Comparison of ENCODE assay signal across 8 cellular contexts in genomic region chr14:105351920-105352871, GRCh38. TPM values are rescaled to one million over a fixed set of nuclear protein-coding genes. Genes with fewer than 3 reads are reported as not detected.
DNase-seq lines count a peak whose midpoint lies in the region; ATAC-seq and TF ChIP-seq lines count a peak whose summit lies in the region.

No MANE protein-coding gene starts in this region.

- H3K4me3 ChIP-seq in AG10803 (ENCODE audit: low read length) = no peak overlapping the region
- no peak overlapping the region for H3K4me3 ChIP-seq in testis

- WGBS in testis, 2 donors = 68 to 77% methylated on average over 17 to 26 of the region's 27 CpGs

- TF ChIP-seq POLR2A in testis (IDR thresholded peaks at IDR 0.05) = no peak

- peak; percentile 87 for TF ChIP-seq CTCF in AG10803 (conservative IDR thresholded peaks at IDR 0.05; ENCODE audit: low read length)
- peak in 2 of 3 donors; percentile 50 to 61 for TF ChIP-seq CTCF in omental fat pad (IDR thresholded peaks at IDR 0.05)
- TF ChIP-seq CTCF in testis (IDR thresholded peaks at IDR 0.05) = peak; percentile 56 to 85 (median 71)

- no peaks in the 10 kb centered on the region for H3K36me3 ChIP-seq in testis (ENCODE audit: low read depth, missing control alignments)

- H3K9me3 ChIP-seq in testis = no peaks in the 10 kb centered on the region

- ATAC-seq in GM19438 (IDR thresholded peaks at IDR 0.05; ENCODE audit: low read depth, unreplicated experiment) (peak; percentile 76), omental fat pad (ENCODE audit: low FRiP score) (peak; percentile 91)

- H3K27me3 ChIP-seq in testis = no peaks in the 10 kb centered on the region

- H3K27ac ChIP-seq in testis = no peak overlapping the region

- H3K4me1 ChIP-seq in testis = no peaks in the 10 kb centered on the region

- intact Hi-C loops in testis (cut with DNase I; ENCODE audit: low total_unique reads) = loop anchor here (5.0 to 10.0 kb wide), 2 partner anchors 150 to 257 kb away; no protein-coding TSS in a partner anchor

- DNase-seq in AG10803 (ENCODE audit: low read depth) (peak; percentile 83), MV-4-11 (lab: John Stamatoyannopoulos, UW) (peak; percentile 74), SIG-M5 treated with dmso at 0.1 percent for 504 hours (lab: John Stamatoyannopoulos, UW; ENCODE audit: unreplicated experiment) (peak; percentile 87), foreskin melanocyte (peak; percentile 60), omental fat pad (ENCODE audit: low spot score) (peak; percentile 72), testis (peak; percentile 85)
- peak; percentile 79 for DNase-seq in activated effector memory CD4-positive, alpha-beta T cell treated with Interleukin-2 at 50 U/mL for 16 hours

RNA-seq across cellular contexts. Expression of gene PACS2, which starts 37.6 kb away (rescaled TPM):
- 10 to 100 TPM; 47.5 to 78.5 (median 68.9) TPM for total RNA-seq in omental fat pad
- total RNA-seq in testis = 100 to 1,000 TPM; 167 to 174 TPM
- polyA plus RNA-seq in testis (ENCODE audit: insufficient read depth, low read depth, low replicate concordance) = 99.2 TPM

RNA-seq across cellular contexts. Expression of gene TEX22, which starts 46.1 kb away (rescaled TPM):
- total RNA-seq in omental fat pad = under 1 TPM in 2 of 4 donors, not detected in 2; 0.24 to 0.47 TPM
- 1 to 10 TPM; 5.2 to 6.6 TPM for total RNA-seq in testis
- 21.5 TPM for polyA plus RNA-seq in testis (ENCODE audit: insufficient read depth, low read depth, low replicate concordance)

RNA-seq across cellular contexts. Expression of gene BRF1, which starts 51.4 kb away (rescaled TPM):
- total RNA-seq in omental fat pad = 10 to 100 TPM; 22.8 to 46.5 (median 30.7) TPM
- 100 to 1,000 TPM in 1 of 2 donors, 10 to 100 TPM in 1; 95.3 to 112 TPM for total RNA-seq in testis
- 30.3 TPM for polyA plus RNA-seq in testis (ENCODE audit: insufficient read depth, low read depth, low replicate concordance)

Comparison
In these comparisons a context has a peak if more than half of its experiments do, and no peak if none do; other contexts are left out.
1. RNA of gene TEX22, which starts 46.1 kb away (total RNA-seq): 5.2 to 6.6 TPM in testis; 0.24 to 0.47 TPM in omental fat pad; every median in the first group is over 4 times any median in the second.
2. Peak in every context shown above with its lines, with median percentiles within 50 percentile points of each other: DNase-seq and CTCF ChIP-seq.